9 cellular contexts compared by ENCODE assay signal in the genomic region with DNA sequence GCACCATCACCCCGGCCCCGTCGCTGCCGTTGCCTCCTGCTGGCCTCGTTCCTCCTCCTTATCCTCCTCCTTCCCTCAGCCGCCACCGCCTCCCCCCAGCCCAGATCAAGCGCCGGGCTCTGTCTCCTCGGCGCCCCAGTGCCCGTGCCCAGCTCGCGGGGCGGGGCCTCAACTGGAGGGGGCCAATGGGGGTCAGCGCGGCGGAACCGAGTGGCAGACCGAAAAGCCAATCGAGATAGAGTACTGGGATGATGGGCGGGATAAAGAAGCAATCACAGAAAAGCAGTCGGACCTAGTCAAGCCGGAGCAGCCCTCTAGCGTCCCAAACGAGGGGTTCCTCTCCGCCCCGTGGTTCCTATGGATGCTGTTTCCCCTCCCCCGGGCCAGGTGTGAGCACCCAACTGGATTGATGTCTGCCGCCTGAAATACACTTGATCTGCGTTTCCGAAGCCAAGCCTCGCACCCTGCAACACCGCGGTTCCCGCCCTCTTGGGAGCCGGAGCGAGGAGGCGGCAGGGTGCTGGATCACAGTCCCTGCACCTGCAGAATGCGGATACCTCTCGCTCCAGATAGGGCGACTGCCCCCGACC. TPM values are rescaled to one million over a fixed set of nuclear protein-coding genes. Genes with fewer than 3 reads are reported as not detected.
DNase-seq lines count a peak whose midpoint lies in the region; ATAC-seq and TF ChIP-seq lines count a peak whose summit lies in the region.
"Had no signal": no experiment of that assay in that cellular context is flagged by ENCODE, and none has a peak within 500 bp of the region (broad histone marks: within the 10 kb centered on the region; RNA-seq: fewer than 3 reads in every experiment).

FRMD5 (minus strand) TSS at position 121 of the 590 bp plus-strand sequence.

- H3K9me3 ChIP-seq in esophagus muscularis mucosa, result no peaks in the 10 kb centered on the region
- H3K9me3 ChIP-seq in mucosa of rectum (ENCODE audit: control insufficient read depth in 2 of 2, low read length in 2 of 2), result no peaks in the 10 kb centered on the region
- H3K9me3 ChIP-seq: neutrophil had no signal

- peak; percentile 18 to 26 (median 23) for TF ChIP-seq CTCF in esophagus muscularis mucosa (IDR thresholded peaks at IDR 0.05)

- TF ChIP-seq EP300 in esophagus muscularis mucosa (IDR thresholded peaks at IDR 0.05), result no peak

- H3K27ac ChIP-seq in esophagus muscularis mucosa (replicated peaks in 1 of 4) (peak within 1 kb of the TSS in 3 of 4 donors; percentile 10 to 31 (median 15)), mucosa of rectum (ENCODE audit: low read depth in 2 of 2, low read length in 2 of 2) (peak within 1 kb of the TSS; percentile 47 to 53)
- H3K27ac ChIP-seq: neutrophil had no signal

- TF ChIP-seq POLR2A in esophagus muscularis mucosa (IDR thresholded peaks at IDR 0.05; ENCODE audit: low read depth), result no peak

- peaks cover 21 to 25% (median 23%) of the 10 kb centered on the region in 4 donors for H3K4me1 ChIP-seq in esophagus muscularis mucosa
- peaks cover 2 to 7% of the 10 kb centered on the region in 2 donors for H3K4me1 ChIP-seq in mucosa of rectum (ENCODE audit: control insufficient read depth in 2 of 2, insufficient read depth in 2 of 2, low read length in 2 of 2)

- 2% methylated on average over 24 of the region's 43 CpGs for WGBS in esophagus muscularis mucosa

- H3K27me3 ChIP-seq in esophagus muscularis mucosa (peaks cover 7 to 69% (median 34%) of the 10 kb centered on the region in 4 donors), mucosa of rectum (ENCODE audit: control insufficient read depth in 2 of 2, insufficient read depth in 2 of 2, low read length in 2 of 2) (peaks cover 4% of the 10 kb centered on the region in 2 donors)

- intact Hi-C loops in esophagus muscularis mucosa (cut with DNase I), result no loop called here

- peak within 1 kb of the TSS; percentile 24 to 34 for H3K9ac ChIP-seq in mucosa of rectum (ENCODE audit: low read depth in 1 of 2, low read length in 2 of 2)

- ATAC-seq in GM21381 (IDR thresholded peaks at IDR 0.05; ENCODE audit: unreplicated experiment), result peak; percentile 93

- peak within 1 kb of the TSS; percentile 55 to 63 (median 60) for H3K4me3 ChIP-seq in esophagus muscularis mucosa
- H3K4me3 ChIP-seq in mucosa of rectum (ENCODE audit: low read length in 2 of 2), result peak within 1 kb of the TSS; percentile 78 to 84

- no peaks in the 10 kb centered on the region for H3K36me3 ChIP-seq in esophagus muscularis mucosa
- H3K36me3 ChIP-seq in mucosa of rectum (ENCODE audit: control insufficient read depth in 2 of 2, insufficient read depth in 2 of 2, low read length in 2 of 2), result no peaks in the 10 kb centered on the region
- H3K36me3 ChIP-seq: neutrophil had no signal

- peak; percentile 97 for DNase-seq in COLO668 (lab: John Stamatoyannopoulos, UW; ENCODE audit: unreplicated experiment)
- peak; percentile 97 for DNase-seq in HT1080 (ENCODE audit: low read depth)
- peak; percentile 12 for DNase-seq in OCI-M2 (lab: John Stamatoyannopoulos, UW; ENCODE audit: unreplicated experiment)
- DNase-seq in activated T-cell treated with anti-CD3 and anti-CD28 coated beads, Interleukin-2, amount 50 U/mL, for 48 hours, result peak; percentile 93 to 94
- DNase-seq in esophagus muscularis mucosa (ENCODE audit: extremely low spot score), result no peak
- DNase-seq in stimulated activated CD8-positive, alpha-beta memory T cell treated with anti-CD3 and anti-CD28 coated beads, Interleukin-4, amount 100 ng/mL, for 24 hours (ENCODE audit: low read depth), result peak; percentile 72

RNA-seq across cellular contexts. Expression of gene FRMD5, which starts in this region (rescaled TPM):
- 24.7 and 28.1 TPM in 2 replicates for total RNA-seq in HT1080 (2014; rRNA removed; shearing (Covaris generic))
- polyA plus RNA-seq in HT1080 (2015; cell fraction: cytosol; rRNA removed), result 18.1 and 19.4 TPM in 2 replicates
- 32.1 and 33.2 TPM in 2 replicates for polyA plus RNA-seq in HT1080 (2015; cell fraction: nucleus; rRNA removed)
- total RNA-seq in esophagus muscularis mucosa, result 1 to 10 TPM in 1 of 4 donors, under 1 TPM in 3; 0.42 to 1.4 (median 0.67) TPM

Comparison
In these comparisons a context has a peak if more than half of its experiments do, and no peak if none do; other contexts are left out.
1. RNA of gene FRMD5 (total RNA-seq): 24.7 to 28.1 TPM in HT1080; 0.42 to 1.4 TPM in esophagus muscularis mucosa; every median in the first group is over 10 times any median in the second.